ENCODE assay signal across 17 cellular contexts in the genomic region with DNA sequence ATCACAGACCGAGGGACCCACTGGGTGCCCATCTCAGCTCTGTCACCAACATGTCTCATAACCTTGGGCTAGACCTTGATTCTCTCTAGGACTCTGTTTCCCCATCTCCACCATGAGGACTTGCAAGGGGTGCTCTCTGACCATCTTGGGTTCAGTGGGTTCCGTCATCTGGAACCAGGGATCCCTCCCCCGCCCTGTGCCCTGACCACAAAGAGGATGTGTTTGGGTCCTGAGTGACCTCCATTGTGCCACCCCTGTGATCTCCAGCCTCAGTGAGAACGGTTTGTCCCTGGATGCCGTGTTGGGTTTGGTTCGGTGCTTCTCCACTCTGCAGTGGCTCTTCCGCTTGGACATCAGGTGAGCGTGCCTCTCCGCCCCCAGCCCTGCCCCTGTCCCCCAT. TPM values are rescaled to one million over a fixed set of nuclear protein-coding genes. Genes with fewer than 3 reads are reported as not detected.
DNase-seq lines count a peak whose midpoint lies in the region; ATAC-seq, FAIRE-seq and TF ChIP-seq lines count a peak whose summit lies in the region.
"Had no signal": no experiment of that assay in that cellular context is flagged by ENCODE, and none has a peak within 500 bp of the region (broad histone marks: within the 10 kb centered on the region; RNA-seq: fewer than 3 reads in every experiment).

No MANE protein-coding gene starts in this region.

- DNase-seq in activated T-cell treated with anti-CD3 and anti-CD28 coated beads, Interleukin-2, amount 50 U/mL, for 72 hours: no peak
- no peak for DNase-seq in activated T-cell treated with anti-CD3 and anti-CD28 coated beads, Interleukin-2, amount 50 U/mL, for 48 hours
- DNase-seq in GM12878 (ENCODE audit: low read depth, low spot score): no peak
- peak in 1 of 2 donors; percentile 36 for DNase-seq in upper lobe of left lung
- no peak for DNase-seq in NAMALWA (ENCODE audit: low spot score)
- no peak for DNase-seq in SIG-M5 treated with dmso at 0.1 percent for 504 hours (lab: John Stamatoyannopoulos, UW; ENCODE audit: unreplicated experiment)
- no peak for DNase-seq in gastrocnemius medialis
- DNase-seq: activated CD4-positive, alpha-beta T cell treated with anti-CD3 and anti-CD28 coated beads for 48 hours; activated gamma-delta T cell; NCI-H1048; NCI-H69; ovary; RPMI8226; stimulated activated CD4-positive, alpha-beta T cell treated with anti-CD3 and anti-CD28 coated beads, Interleukin-4, amount 100 ng/mL, for 4 hours had no signal

- peaks cover 17 to 32% of the 10 kb centered on the region in 2 donors for H3K36me3 Mint-ChIP-seq in activated T-cell treated with anti-CD3 and anti-CD28 coated beads, Interleukin-2, amount 50 U/mL, for 72 hours (ENCODE audit: insufficient read depth in 2 of 2)

- TF ChIP-seq EP300 in GM12878 (IDR thresholded peaks at IDR 0.05; ENCODE audit: borderline replicate concordance in 1 of 2, control insufficient read depth in 1 of 2, low read depth in 2 of 2, low read length in 2 of 2) (no peak), upper lobe of left lung (IDR thresholded peaks at IDR 0.05) (no peak)

- H3K4me1 ChIP-seq in OCI-LY1 (ENCODE audit: insufficient read depth, low read length, severe bottlenecking): peaks cover 46% of the 10 kb centered on the region
- peaks cover 93% of the 10 kb centered on the region for H3K4me1 ChIP-seq in GM12878 (ENCODE audit: control insufficient read depth, insufficient read depth, low read length)
- peaks cover 15 to 35% (median 29%) of the 10 kb centered on the region in 4 donors for H3K4me1 ChIP-seq in upper lobe of left lung
- H3K4me1 ChIP-seq in gastrocnemius medialis: peaks cover 0 to 8% of the 10 kb centered on the region in 2 donors
- H3K4me1 ChIP-seq: breast epithelium had no signal

- no peak overlapping the region; the same call in 1 of the 2 replicates for H3K9ac ChIP-seq in OCI-LY1 (ENCODE audit: low read length)
- peak overlapping the region; percentile 46; the same call in 1 of the 2 replicates for H3K9ac ChIP-seq in GM12878 (ENCODE audit: control insufficient read depth, insufficient read depth, low read length)

- FAIRE-seq in GM12878 (lab: Jason Lieb, UNC): no peak
- FAIRE-seq: HepG2 had no signal

- H4K20me1 ChIP-seq in OCI-LY1 (ENCODE audit: insufficient read depth, low read length) (no peaks in the 10 kb centered on the region), GM12878 (ENCODE audit: control insufficient read depth, insufficient read depth) (no peaks in the 10 kb centered on the region)

- H3K27me3 Mint-ChIP-seq in activated T-cell treated with anti-CD3 and anti-CD28 coated beads, Interleukin-2, amount 50 U/mL, for 72 hours (ENCODE audit: low read depth): no peaks in the 10 kb centered on the region

- peak overlapping the region; percentile 99 for H3K27ac Mint-ChIP-seq in activated T-cell treated with anti-CD3 and anti-CD28 coated beads, Interleukin-2, amount 50 U/mL, for 72 hours

- no peak overlapping the region for H3K4me2 ChIP-seq in OCI-LY1 (ENCODE audit: low read length)
- peak overlapping the region; percentile 75 for H3K4me2 ChIP-seq in GM12878 (ENCODE audit: control insufficient read depth, insufficient read depth)

- POLR2A ChIA-PET in GM12878 (lab: Charles Lee): interaction anchor here (1.0 to 6.0 kb wide), 5 partner anchors 28 to 130 kb away, joined by 3 to 104 read pairs (median 4); partner anchors contain the start of gene NLRC5

- TF ChIP-seq POLR2A in GM12878 (IDR thresholded peaks at IDR 0.05; ENCODE audit: low read depth, low read length) (no peak), upper lobe of left lung (IDR thresholded peaks at IDR 0.05) (no peak), gastrocnemius medialis (IDR thresholded peaks at IDR 0.05) (no peak)

- H3K9me3 Mint-ChIP-seq in activated T-cell treated with anti-CD3 and anti-CD28 coated beads, Interleukin-2, amount 50 U/mL, for 72 hours: no peaks in the 10 kb centered on the region

- no peak for TF ChIP-seq RAD21 in GM12878 (IDR thresholded peaks at IDR 0.05; ENCODE audit: insufficient read depth, low read depth, low read length)

- H3K9me3 ChIP-seq in OCI-LY1 (ENCODE audit: low read length): no peaks in the 10 kb centered on the region
- no peaks in the 10 kb centered on the region; the same call in 2 of the 3 replicates for H3K9me3 ChIP-seq in GM12878 (replicated peaks; ENCODE audit: control insufficient read depth, insufficient read depth, low read length)
- H3K9me3 ChIP-seq in upper lobe of left lung: no peaks in the 10 kb centered on the region
- no peaks in the 10 kb centered on the region for H3K9me3 ChIP-seq in gastrocnemius medialis
- H3K9me3 ChIP-seq: breast epithelium, ovary had no signal

- in situ Hi-C loops in GM12878 (cut with MboI) (loop anchor here (5.0 kb wide), 2 partner anchors 71 to 176 kb away; partner anchors contain the start of gene SLC12A3), gastrocnemius medialis (cut with MboI; ENCODE audit: low sequenced_read_pairs in 4 of 4) (loop anchor here (10.0 kb wide), 2 partner anchors 168 to 178 kb away; partner anchors contain the start of gene SLC12A3 (in 3 of the 4))

- CTCF ChIA-PET in GM12878 (lab: Yijun Ruan, JAX): interaction anchor here (2.7 to 7.8 kb wide), 3 partner anchors 55 to 75 kb away, joined by 20 to 155 read pairs (median 31); partner anchors contain the start of genes CETP and NLRC5

- H3K79me2 ChIP-seq in OCI-LY1 (ENCODE audit: insufficient read depth, low read length): no peaks in the 10 kb centered on the region
- H3K79me2 ChIP-seq in GM12878 (ENCODE audit: control insufficient read depth, insufficient read depth, low read length): peaks cover 1% of the 10 kb centered on the region; the same call in 1 of the 2 replicates

- no peaks in the 10 kb centered on the region for H3K27me3 ChIP-seq in OCI-LY1 (ENCODE audit: insufficient read depth, low read length)
- H3K27me3 ChIP-seq in GM12878 (replicated peaks in 1 of 2; ENCODE audit: control insufficient read depth in 2 of 2, insufficient read depth in 2 of 2, low read length in 1 of 2): no peaks in the 10 kb centered on the region
- H3K27me3 ChIP-seq in upper lobe of left lung: no peaks in the 10 kb centered on the region
- H3K27me3 ChIP-seq in gastrocnemius medialis: no peaks in the 10 kb centered on the region
- H3K27me3 ChIP-seq: breast epithelium, ovary had no signal

- no peak for ATAC-seq in activated T-cell treated with anti-CD3 and anti-CD28 coated beads, Interleukin-2, amount 50 U/mL, for 72 hours (replicated peaks in 1 of 2)
- no peak for ATAC-seq in GM12878
- ATAC-seq in upper lobe of left lung (ENCODE audit: low FRiP score in 2 of 2): no peak
- no peak for ATAC-seq in gastrocnemius medialis
- ATAC-seq: HepG2 had no signal

- peaks cover 67% of the 10 kb centered on the region for H3K4me1 Mint-ChIP-seq in activated T-cell treated with anti-CD3 and anti-CD28 coated beads, Interleukin-2, amount 50 U/mL, for 72 hours (ENCODE audit: low read depth)

- H3K27ac ChIP-seq in OCI-LY1 (ENCODE audit: low read depth, low read length, poor library complexity, severe bottlenecking): peak overlapping the region; percentile 78
- H3K27ac ChIP-seq in GM12878 (ENCODE audit: control insufficient read depth, insufficient read depth): peak overlapping the region; percentile 78
- H3K27ac ChIP-seq in upper lobe of left lung: peak overlapping the region in 3 of 4 donors; percentile 71 to 81 (median 74)
- no peak overlapping the region for H3K27ac ChIP-seq in gastrocnemius medialis
- H3K27ac ChIP-seq: ovary had no signal

- SMC1A ChIA-PET in GM12878 (lab: Charles Lee; ENCODE audit: uncharacterized antibody, unreplicated experiment): interaction anchor here (0.6 to 6.8 kb wide), 4 partner anchors 58 to 480 kb away, joined by 3 to 111 read pairs (median 58); partner anchors contain the start of gene NLRC5

- intact Hi-C loops in GM12878 (cut with micrococcal nuclease; ENCODE audit: unreplicated experiment): loop anchor here (5.0 kb wide), 1 partner anchor 41 kb away; no protein-coding TSS in a partner anchor
- intact Hi-C loops in gastrocnemius medialis (cut with DNase I; ENCODE audit: low total_unique reads): no loop called here

- H3K36me3 ChIP-seq in OCI-LY1 (ENCODE audit: insufficient read depth, low read length) (no peaks in the 10 kb centered on the region), GM12878 (ENCODE audit: control insufficient read depth in 2 of 2, insufficient read depth in 2 of 2, low read length in 1 of 2) (peaks cover 7 to 20% of the 10 kb centered on the region in 2 experiments), upper lobe of left lung (peaks cover 7 to 92% (median 55%) of the 10 kb centered on the region in 4 donors), gastrocnemius medialis (no peaks in the 10 kb centered on the region)
- H3K36me3 ChIP-seq: breast epithelium, ovary had no signal

- no peaks in the 10 kb centered on the region for H3F3A ChIP-seq in OCI-LY1 (ENCODE audit: insufficient read depth, low read length)

- H2AFZ ChIP-seq in OCI-LY1 (ENCODE audit: low read length) (no peak overlapping the region), GM12878 (ENCODE audit: control insufficient read depth, low read depth, low read length) (no peak overlapping the region)

- no peaks in the 10 kb centered on the region for H3K9me2 ChIP-seq in OCI-LY1 (ENCODE audit: low read depth, low read length)

- TF ChIP-seq CTCF in OCI-LY1 (IDR thresholded peaks at IDR 0.05; ENCODE audit: low read length): no peak
- no peak for TF ChIP-seq CTCF in GM12878 (IDR thresholded peaks at IDR 0.05 in 2 of 3, conservative IDR thresholded peaks at IDR 0.05 in 1 of 3; ENCODE audit: control insufficient read depth in 2 of 3, extremely low read depth in 1 of 3, insufficient read depth in 1 of 3, low read depth in 3 of 3, low read length in 3 of 3)
- no peak for TF ChIP-seq CTCF in upper lobe of left lung (IDR thresholded peaks at IDR 0.05)
- TF ChIP-seq CTCF in gastrocnemius medialis (IDR thresholded peaks at IDR 0.05 in 4 of 5, conservative IDR thresholded peaks at IDR 0.05 in 1 of 5): no peak

- no TSS peak for BruUV-seq in GM12878 (replicated peaks; lab: Mats Ljungman, UMichigan)

- RAD21 ChIA-PET in GM12878 (lab: Charles Lee; ENCODE audit: unreplicated experiment): interaction anchor here (1.7 to 6.0 kb wide), 8 partner anchors 31 to 78 kb away, joined by 6 to 108 read pairs (median 42); partner anchors contain the start of gene NLRC5

- 42% methylated on average over 9 of the region's 9 CpGs for WGBS in GM12878 (ENCODE audit: insufficient coverage, insufficient replicate concordance, low lambda C conversion rate, missing lambda C conversion rate)
- WGBS in upper lobe of left lung, 2 donors: 64 to 85% methylated on average over 9 of the region's 9 CpGs

- H3K4me3 ChIP-seq in OCI-LY1 (ENCODE audit: low read depth, low read length, poor library complexity, severe bottlenecking): no peak overlapping the region
- no peak overlapping the region for H3K4me3 ChIP-seq in GM12878
- no peak overlapping the region for H3K4me3 ChIP-seq in upper lobe of left lung
- no peak overlapping the region for H3K4me3 ChIP-seq in gastrocnemius medialis
- H3K4me3 ChIP-seq: breast epithelium, ovary had no signal

- H3K4me3 Mint-ChIP-seq in activated T-cell treated with anti-CD3 and anti-CD28 coated beads, Interleukin-2, amount 50 U/mL, for 72 hours: peak overlapping the region; percentile 61 to 92

RNA-seq across cellular contexts. Expression of gene CPNE2, which starts 49.1 kb away (rescaled TPM):
- 10 to 100 TPM in 1 of 2 donors, 1 to 10 TPM in 1; 9.4 to 15.1 TPM for total RNA-seq in activated T-cell treated with anti-CD3 and anti-CD28 coated beads, Interleukin-2, amount 50 U/mL, for 72 hours
- total RNA-seq in GM12878 (2013; cell fraction: nucleolus; rRNA removed): 7.8 and 9.0 TPM in 2 replicates
- total RNA-seq in GM12878 (2014; rRNA removed): 13.6 and 14.5 TPM in 2 replicates
- total RNA-seq in GM12878 (2014; rRNA removed; fragmentation: Illumina TruSeq; extraction: Trizol): 9.8 and 10.5 TPM in 2 replicates
- 13.7 and 14.5 TPM in 2 replicates for total RNA-seq in GM12878 (2021)
- 5.7 TPM for polyA plus RNA-seq in GM12878 (2011; ENCODE audit: low read depth)
- polyA plus RNA-seq in GM12878 (2011; rRNA removed): 3.4 and 7.7 TPM in 2 replicates
- polyA plus RNA-seq in GM12878 (2011; cell fraction: cytosol; rRNA removed): 8.4 and 10.6 TPM in 2 replicates
- polyA plus RNA-seq in GM12878 (2011; cell fraction: nucleus; rRNA removed): 4.7 and 6.0 TPM in 2 replicates
- polyA plus RNA-seq in GM12878 (2012): 7.1 and 12.0 TPM in 2 replicates
- polyA plus RNA-seq in GM12878 (2014; fragmentation: Illumina TruSeq; extraction: Trizol): 16.9 and 18.5 TPM in 2 replicates
- 1 to 10 TPM; 4.8 to 5.6 TPM for polyA plus RNA-seq in GM12878 (2014; fragmentation: Nextera tagmentation; extraction: Ambion mirVana)
- polyA plus RNA-seq in GM12878 (2014; rRNA removed): 22.1 and 23.5 TPM in 2 replicates
- polyA plus RNA-seq in GM12878 (2016; fragmentation: Nextera tagmentation; extraction: Ambion mirVana): 10 to 100 TPM in 1 of 2 experiments, 1 to 10 TPM in 1; 3.1 to 10.0 TPM
- polyA minus RNA-seq in GM12878 (2011; rRNA and poly(A)+ RNA removed): 5.6 and 8.1 TPM in 2 replicates
- 2.5 and 2.8 TPM in 2 replicates for polyA minus RNA-seq in GM12878 (2011; cell fraction: cytosol; rRNA and poly(A)+ RNA removed)
- polyA minus RNA-seq in GM12878 (2011; cell fraction: nucleus; rRNA and poly(A)+ RNA removed): 2.1 and 5.5 TPM in 2 replicates
- 10 to 100 TPM; 39.4 to 58.7 (median 53.1) TPM for total RNA-seq in upper lobe of left lung
- total RNA-seq in gastrocnemius medialis: 10 to 100 TPM; 11.7 to 20.0 (median 17.2) TPM

RNA-seq across cellular contexts. Expression of gene NLRC5, which starts 53.9 kb away (rescaled TPM):
- total RNA-seq in activated T-cell treated with anti-CD3 and anti-CD28 coated beads, Interleukin-2, amount 50 U/mL, for 72 hours: 100 to 1,000 TPM; 239 to 256 TPM
- 626 and 671 TPM in 2 replicates for total RNA-seq in GM12878 (2013; cell fraction: nucleolus; rRNA removed)
- total RNA-seq in GM12878 (2014; rRNA removed): 60.3 and 65.3 TPM in 2 replicates
- 49.2 and 54.3 TPM in 2 replicates for total RNA-seq in GM12878 (2014; rRNA removed; fragmentation: Illumina TruSeq; extraction: Trizol)
- total RNA-seq in GM12878 (2021): 86.2 and 105 TPM in 2 replicates
- polyA plus RNA-seq in GM12878 (2011; ENCODE audit: low read depth): 26.2 TPM
- polyA plus RNA-seq in GM12878 (2011; rRNA removed): 62.1 and 88.8 TPM in 2 replicates
- polyA plus RNA-seq in GM12878 (2011; cell fraction: cytosol; rRNA removed): 73.8 and 102 TPM in 2 replicates
- 528 TPM in 2 replicates for polyA plus RNA-seq in GM12878 (2011; cell fraction: nucleus; rRNA removed)
- polyA plus RNA-seq in GM12878 (2012): 39.6 and 49.1 TPM in 2 replicates
- polyA plus RNA-seq in GM12878 (2014; fragmentation: Illumina TruSeq; extraction: Trizol): 51.5 and 73.0 TPM in 2 replicates
- 10 to 100 TPM; 13.1 to 14.2 TPM for polyA plus RNA-seq in GM12878 (2014; fragmentation: Nextera tagmentation; extraction: Ambion mirVana)
- 83.8 and 84.2 TPM in 2 replicates for polyA plus RNA-seq in GM12878 (2014; rRNA removed)
- 10 to 100 TPM; 43.7 to 49.1 TPM for polyA plus RNA-seq in GM12878 (2016; fragmentation: Nextera tagmentation; extraction: Ambion mirVana)
- polyA minus RNA-seq in GM12878 (2011; rRNA and poly(A)+ RNA removed): 197 and 272 TPM in 2 replicates
- polyA minus RNA-seq in GM12878 (2011; cell fraction: cytosol; rRNA and poly(A)+ RNA removed): 42.9 and 54.2 TPM in 2 replicates
- 281 and 428 TPM in 2 replicates for polyA minus RNA-seq in GM12878 (2011; cell fraction: nucleus; rRNA and poly(A)+ RNA removed)
- total RNA-seq in upper lobe of left lung: 100 to 1,000 TPM in 2 of 6 donors, 10 to 100 TPM in 4; 29.2 to 361 (median 52.7) TPM
- 1 to 10 TPM; 2.5 to 9.4 (median 5.1) TPM for total RNA-seq in gastrocnemius medialis

Comparison
In these comparisons a context has a peak if more than half of its experiments do, and no peak if none do; other contexts are left out.
1. H3K27ac ChIP-seq: peak in OCI-LY1 (single experiment), GM12878 (single experiment) and upper lobe of left lung (3 of 4); none in gastrocnemius medialis (0 of 4).